ENCODE assay signal across 22 cellular contexts in the genomic region with DNA sequence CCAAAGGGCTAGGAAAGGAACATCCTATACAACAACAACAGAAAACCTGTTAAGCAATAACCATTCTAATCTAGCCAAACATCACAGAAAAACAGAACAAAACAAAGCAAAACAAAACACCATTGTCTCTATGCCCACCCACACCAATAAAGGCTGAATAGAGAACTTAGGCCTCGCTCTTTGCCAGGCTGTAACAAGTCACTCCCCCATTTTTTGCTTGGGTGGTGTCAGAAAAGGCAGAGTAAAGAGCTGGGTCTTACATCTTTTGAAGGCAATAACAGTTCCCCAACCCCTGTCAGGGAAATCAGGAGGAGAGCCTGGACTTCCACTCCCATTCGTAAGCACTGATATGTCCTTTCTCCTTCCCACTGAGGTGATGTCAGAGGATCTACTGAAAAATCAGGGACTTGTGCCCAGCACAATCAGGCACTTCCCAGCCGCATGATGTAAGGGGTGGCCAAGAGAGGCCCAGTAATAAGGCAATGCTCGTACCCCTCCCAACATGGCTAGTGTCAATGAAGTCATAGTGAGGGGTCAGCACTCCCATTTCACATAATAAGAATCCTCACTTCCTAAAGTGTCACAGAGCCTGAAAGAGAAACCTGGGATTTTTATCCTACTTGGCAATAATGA. TPM values are rescaled to one million over a fixed set of nuclear protein-coding genes. Genes with fewer than 3 reads are reported as not detected.
A peak's percentile ranks its signal among the peaks of the same experiment; 100 is the strongest.
DNase-seq lines count a peak whose midpoint lies in the region; ATAC-seq, FAIRE-seq and TF ChIP-seq lines count a peak whose summit lies in the region.
"Had no signal": no experiment of that assay in that cellular context is flagged by ENCODE, and none has a peak within 500 bp of the region (broad histone marks: within the 10 kb centered on the region; RNA-seq: fewer than 3 reads in every experiment).

No MANE protein-coding gene starts in this region.

- H3K4me3 Mint-ChIP-seq in CD4-positive, alpha-beta memory T cell = peak overlapping the region in 6 of 8 donors; percentile 19 to 56 (median 35)
- H3K4me3 Mint-ChIP-seq in T-cell = peak overlapping the region in 1 of 3 donors; percentile 63
- peak overlapping the region; percentile 13 to 63 for H3K4me3 Mint-ChIP-seq in effector memory CD8-positive, alpha-beta T cell
- H3K4me3 Mint-ChIP-seq: stimulated activated memory B cell treated with anti-CD40 and anti-IgM and Interleukin-4, amounts not matched to agents 10 μg/mL and 1 μg/mL and 100 μg/mL, for 72 hours had no signal

- peaks cover 0 to 17% (median 10%) of the 10 kb centered on the region in 8 donors for H3K9me3 Mint-ChIP-seq in CD4-positive, alpha-beta memory T cell
- peaks cover 7 to 16% (median 8%) of the 10 kb centered on the region in 3 donors for H3K9me3 Mint-ChIP-seq in T-cell
- peaks cover 0 to 2% of the 10 kb centered on the region in 2 donors for H3K9me3 Mint-ChIP-seq in effector memory CD8-positive, alpha-beta T cell

- no peaks in the 10 kb centered on the region for H3K27me3 ChIP-seq in CD4-positive, alpha-beta memory T cell (ENCODE audit: insufficient read depth, low read length)
- H3K27me3 ChIP-seq: adrenal gland, gastroesophageal sphincter, right lobe of liver had no signal

- peaks cover 48 to 59% (median 57%) of the 10 kb centered on the region in 4 donors for H3K4me1 Mint-ChIP-seq in CD4-positive, alpha-beta memory T cell
- H3K4me1 Mint-ChIP-seq in T-cell = peaks cover 62 to 66% (median 63%) of the 10 kb centered on the region in 3 donors
- H3K4me1 Mint-ChIP-seq in effector memory CD8-positive, alpha-beta T cell (ENCODE audit: low read depth in 2 of 2) = peaks cover 30 to 54% of the 10 kb centered on the region in 2 donors
- H3K4me1 Mint-ChIP-seq: stimulated activated memory B cell treated with anti-CD40 and anti-IgM and Interleukin-4, amounts not matched to agents 10 μg/mL and 1 μg/mL and 100 μg/mL, for 72 hours had no signal

- H3K27ac ChIP-seq in CD4-positive, alpha-beta memory T cell (ENCODE audit: low read depth, low read length) = no peak overlapping the region
- H3K27ac ChIP-seq: adrenal gland, gastroesophageal sphincter, left ventricle myocardium inferior, right lobe of liver had no signal

- H3K27me3 Mint-ChIP-seq in CD4-positive, alpha-beta memory T cell = no peaks in the 10 kb centered on the region
- H3K27me3 Mint-ChIP-seq in T-cell = no peaks in the 10 kb centered on the region
- H3K27me3 Mint-ChIP-seq in effector memory CD8-positive, alpha-beta T cell = no peaks in the 10 kb centered on the region
- H3K27me3 Mint-ChIP-seq: stimulated activated memory B cell treated with anti-CD40 and anti-IgM and Interleukin-4, amounts not matched to agents 10 μg/mL and 1 μg/mL and 100 μg/mL, for 72 hours had no signal

- H3K36me3 Mint-ChIP-seq in CD4-positive, alpha-beta memory T cell = peaks cover 35 to 44% of the 10 kb centered on the region in 2 donors
- peaks cover 49% of the 10 kb centered on the region for H3K36me3 Mint-ChIP-seq in T-cell
- peaks cover 8% of the 10 kb centered on the region for H3K36me3 Mint-ChIP-seq in effector memory CD8-positive, alpha-beta T cell (ENCODE audit: insufficient read depth)
- H3K36me3 Mint-ChIP-seq: stimulated activated memory B cell treated with anti-CD40 and anti-IgM and Interleukin-4, amounts not matched to agents 10 μg/mL and 1 μg/mL and 100 μg/mL, for 72 hours had no signal

- peak overlapping the region in 6 of 7 donors; percentile 0 to 73 (median 32) for H3K27ac Mint-ChIP-seq in CD4-positive, alpha-beta memory T cell
- peak overlapping the region; percentile 59 to 66 for H3K27ac Mint-ChIP-seq in T-cell
- peak overlapping the region; percentile 1 to 12 for H3K27ac Mint-ChIP-seq in effector memory CD8-positive, alpha-beta T cell
- H3K27ac Mint-ChIP-seq: stimulated activated memory B cell treated with anti-CD40 and anti-IgM and Interleukin-4, amounts not matched to agents 10 μg/mL and 1 μg/mL and 100 μg/mL, for 72 hours had no signal

- no peak for DNase-seq in CD4-positive, alpha-beta memory T cell
- DNase-seq in T-cell (no peak), occipital lobe (lab: John Stamatoyannopoulos, UW) (peak; percentile 15), NCI-H1694 (lab: John Stamatoyannopoulos, UW) (no peak), GM12891 (ENCODE audit: insufficient read length, low spot score) (no peak), NCI-H82 (lab: John Stamatoyannopoulos, UW) (no peak)
- no peak for DNase-seq in effector memory CD8-positive, alpha-beta T cell
- DNase-seq: activated CD4-positive, alpha-beta T cell treated with anti-CD3 and anti-CD28 coated beads for 48 hours; adrenal gland; DND-41; left ventricle myocardium inferior; NCI-H2029 treated with DMSO at 0.1 percent for 48 hours; right lobe of liver; trophoblast cell had no signal

- peaks cover 5% of the 10 kb centered on the region for H3K36me3 ChIP-seq in CD4-positive, alpha-beta memory T cell (ENCODE audit: insufficient read depth, low read length)
- H3K36me3 ChIP-seq: adrenal gland, gastroesophageal sphincter, left ventricle myocardium inferior, right lobe of liver had no signal

- POLR2A ChIA-PET in CD4-positive, alpha-beta memory T cell (lab: Charles Lee; ENCODE audit: partially characterized antibody) = interaction anchor here (1.3 kb wide), 1 partner anchor 15 kb away, joined by 3 read pairs; no protein-coding TSS in a partner anchor
- POLR2A ChIA-PET in T-cell (lab: Charles Lee) = interaction anchor here (0.7 to 1.1 kb wide), 3 partner anchors 11 to 361 kb away, joined by 3 to 4 read pairs (median 3); no protein-coding TSS in a partner anchor

- H3K9me3 ChIP-seq in CD4-positive, alpha-beta memory T cell (ENCODE audit: control insufficient read depth in 1 of 2, low read length in 2 of 2) = peaks cover 0 to 3% of the 10 kb centered on the region in 2 donors
- H3K9me3 ChIP-seq: adrenal gland, right lobe of liver had no signal

- CTCF ChIA-PET in CD4-positive, alpha-beta memory T cell (lab: Charles Lee; ENCODE audit: partially characterized antibody) = interaction anchor here (1.2 to 1.3 kb wide), 2 partner anchors 15 to 49 kb away, joined by 3 to 7 read pairs; no protein-coding TSS in a partner anchor
- CTCF ChIA-PET in T-cell (lab: Charles Lee) = no interaction called here

- no peak for TF ChIP-seq POLR2A in GM12891 (IDR thresholded peaks at IDR 0.05; ENCODE audit: low read depth, low read length)

- H3K4me3 ChIP-seq in CD4-positive, alpha-beta memory T cell (ENCODE audit: low read length in 2 of 2) = no peak overlapping the region
- H3K4me3 ChIP-seq: adrenal gland, gastroesophageal sphincter, K562, left ventricle myocardium inferior, right lobe of liver had no signal

- FAIRE-seq in GM12891 (lab: Jason Lieb, UNC) = no peak
- FAIRE-seq: K562, TTC549 had no signal

- H3K4me1 ChIP-seq in CD4-positive, alpha-beta memory T cell (ENCODE audit: insufficient read depth, low read length) = peaks cover 61% of the 10 kb centered on the region
- H3K4me1 ChIP-seq: adrenal gland, gastroesophageal sphincter, left ventricle myocardium inferior, right lobe of liver had no signal

- ATAC-seq in T-cell (replicated peaks in 1 of 4) = no peak
- ATAC-seq in effector memory CD8-positive, alpha-beta T cell (replicated peaks) = no peak
- no peak for ATAC-seq in HG02970 (IDR thresholded peaks at IDR 0.05; ENCODE audit: low FRiP score, unreplicated experiment)
- ATAC-seq: esophagus mucosa; gastroesophageal sphincter; HCT116; K562; right lobe of liver; stimulated activated memory B cell treated with anti-CD40 and anti-IgM and Interleukin-4, amounts not matched to agents 10 μg/mL and 1 μg/mL and 100 μg/mL, for 72 hours had no signal

- intact Hi-C loops in CD4-positive, alpha-beta memory T cell (cut with micrococcal nuclease) = no loop called here

TF ChIP-seq in GM12891, 5 proteins besides CTCF, POLR2A, EP300 and RAD21:
- TF ChIP-seq PAX5 (IDR thresholded peaks at IDR 0.05; ENCODE audit: insufficient read depth, low read length, severe bottlenecking) (no peak), TAF1 (IDR thresholded peaks at IDR 0.05; ENCODE audit: low read depth, low read length) (no peak), POLR2AphosphoS5 (IDR thresholded peaks at IDR 0.05; ENCODE audit: low read depth, low read length) (no peak), SPI1 (IDR thresholded peaks at IDR 0.05; ENCODE audit: low read depth, low read length) (no peak), POU2F2 (IDR thresholded peaks at IDR 0.05; ENCODE audit: low read depth, low read length) (no peak)

RNA-seq across cellular contexts. Expression of gene THEMIS, which starts 31.0 kb away (rescaled TPM):
- total RNA-seq in CD4-positive, alpha-beta memory T cell = 10 to 100 TPM; 58.1 to 58.7 TPM
- polyA plus RNA-seq in CD4-positive, alpha-beta memory T cell = 100 to 1,000 TPM in 1 of 2 donors, 10 to 100 TPM in 1; 83.1 to 112 TPM
- total RNA-seq in T-cell (10 to 100 TPM; 55.5 to 93.3 (median 69.4) TPM), occipital lobe (0.62 TPM)
- polyA plus RNA-seq in GM12891 (2012; ENCODE audit: low read depth, missing spikeins) = not detected
- total RNA-seq: NCI-H460 had no signal
- polyA plus RNA-seq: K562 had no signal

Comparison
In these comparisons a context has a peak if more than half of its experiments do, and no peak if none do; other contexts are left out.
1. H3K27ac Mint-ChIP-seq: peak in every context shown above with its lines; median percentile 62 in T-cell; 32 in CD4-positive, alpha-beta memory T cell; 6 in effector memory CD8-positive, alpha-beta T cell.
2. RNA of gene THEMIS, which starts 31.0 kb away (total RNA-seq): 55.5 to 93.3 TPM in T-cell and 58.1 to 58.7 TPM in CD4-positive, alpha-beta memory T cell; 0.62 TPM in occipital lobe (single experiment); every median in the first group is over 10 times any median in the second.